Comparison of ENCODE assay signal across 8 cellular contexts in genomic region chr16:81808933-81809480, GRCh38. TPM values are rescaled to one million over a fixed set of nuclear protein-coding genes. Genes with fewer than 3 reads are reported as not detected.
DNase-seq lines count a peak whose midpoint lies in the region; ATAC-seq and TF ChIP-seq lines count a peak whose summit lies in the region.

No MANE protein-coding gene starts in this region.

- H3K79me2 ChIP-seq in HCT116 (ENCODE audit: insufficient read depth, low read length): peaks cover 4% of the 10 kb centered on the region; the same call in 1 of the 2 replicates
- H3K79me2 ChIP-seq in Loucy (ENCODE audit: insufficient read depth, low read length): peaks cover 12% of the 10 kb centered on the region; the same call in 1 of the 2 replicates

- H3K4me3 ChIP-seq in HCT116 (replicated peaks in 1 of 2; ENCODE audit: low read depth in 1 of 2, low read length in 2 of 2): no peak overlapping the region
- no peak overlapping the region for H3K4me3 ChIP-seq in Loucy (ENCODE audit: low read length, poor library complexity, severe bottlenecking)
- no peak overlapping the region for H3K4me3 ChIP-seq in mucosa of descending colon
- no peak overlapping the region for H3K4me3 ChIP-seq in breast epithelium
- H3K4me3 ChIP-seq in effector memory CD4-positive, alpha-beta T cell (ENCODE audit: insufficient read depth, low read depth, low read length, poor library complexity, severe bottlenecking): no peak overlapping the region

- H3K9ac ChIP-seq in HCT116 (ENCODE audit: low read length) (no peak overlapping the region), Loucy (ENCODE audit: low read depth, low read length, poor library complexity, severe bottlenecking) (no peak overlapping the region)

- H3K36me3 ChIP-seq in HCT116 (ENCODE audit: control insufficient read depth in 1 of 2, insufficient read depth in 2 of 2, low read length in 2 of 2) (no peaks in the 10 kb centered on the region), Loucy (ENCODE audit: insufficient read depth, low read length) (peaks cover 5% of the 10 kb centered on the region; the same call in 1 of the 2 replicates), mucosa of descending colon (ENCODE audit: low read depth) (no peaks in the 10 kb centered on the region), breast epithelium (no peaks in the 10 kb centered on the region)
- no peaks in the 10 kb centered on the region for H3K36me3 ChIP-seq in effector memory CD4-positive, alpha-beta T cell (ENCODE audit: control insufficient read depth, insufficient read depth, low read length)

- RAD21 ChIA-PET in HCT116 (lab: Charles Lee; ENCODE audit: low non-redundant PET in 1 of 2, low total read pairs in 2 of 2, uncharacterized antibody in 2 of 2, unreplicated experiment in 2 of 2): no interaction called here

- CTCF ChIA-PET in HCT116 (lab: Charles Lee): no interaction called here

- POLR2A ChIA-PET in HCT116 (lab: Charles Lee): no interaction called here

- H3K4me1 ChIP-seq in HCT116 (ENCODE audit: control insufficient read depth in 1 of 2, insufficient read depth in 2 of 2, low read length in 2 of 2): no peaks in the 10 kb centered on the region
- peaks cover 40% of the 10 kb centered on the region for H3K4me1 ChIP-seq in Loucy (ENCODE audit: insufficient read depth, low read length, poor library complexity, severe bottlenecking)
- H3K4me1 ChIP-seq in mucosa of descending colon (ENCODE audit: low read depth): no peaks in the 10 kb centered on the region
- no peaks in the 10 kb centered on the region for H3K4me1 ChIP-seq in breast epithelium
- no peaks in the 10 kb centered on the region for H3K4me1 ChIP-seq in effector memory CD4-positive, alpha-beta T cell (ENCODE audit: control insufficient read depth, insufficient read depth, low read length, poor library complexity, severe bottlenecking)

- 0 out of 2 replicates have a peak, but pooled peaks cover 4% of the 10 kb centered on the region for H4K20me1 ChIP-seq in HCT116 (ENCODE audit: insufficient read depth)
- H4K20me1 ChIP-seq in Loucy (ENCODE audit: insufficient read depth, low read length, poor library complexity, severe bottlenecking): no peaks in the 10 kb centered on the region

- no peaks in the 10 kb centered on the region for H3F3A ChIP-seq in Loucy (ENCODE audit: low read depth)

- no peak for TF ChIP-seq CTCF in HCT116 (IDR thresholded peaks at IDR 0.05 in 2 of 3, conservative IDR thresholded peaks at IDR 0.05 in 1 of 3; ENCODE audit: borderline replicate concordance in 1 of 3, insufficient read depth in 1 of 3, low read depth in 2 of 3, low read length in 2 of 3)
- TF ChIP-seq CTCF in Loucy (conservative IDR thresholded peaks at IDR 0.05; ENCODE audit: low read length): no peak
- no peak for TF ChIP-seq CTCF in mucosa of descending colon (IDR thresholded peaks at IDR 0.05)
- no peak for TF ChIP-seq CTCF in breast epithelium (IDR thresholded peaks at IDR 0.05)

- no peak for DNase-seq in HCT116 (ENCODE audit: low read depth, low spot score)
- peak in 1 of 3 donors; percentile 46 for DNase-seq in mucosa of descending colon
- DNase-seq in breast epithelium (ENCODE audit: low spot score in 2 of 2): no peak
- no peak for DNase-seq in effector memory CD4-positive, alpha-beta T cell
- DNase-seq in dermis blood vessel endothelial cell: no peak
- DNase-seq in DMS114 treated with DMSO at 0.1 percent for 48 hours (lab: John Stamatoyannopoulos, UW; ENCODE audit: unreplicated experiment): no peak

- intact Hi-C loops in HCT116 (cut with micrococcal nuclease): no loop called here
- intact Hi-C loops in mucosa of descending colon (cut with DNase I, micrococcal nuclease): no loop called here
- intact Hi-C loops in breast epithelium (cut with DNase I; ENCODE audit: low total_unique reads): no loop called here

- H2AFZ ChIP-seq in HCT116 (ENCODE audit: low read depth, low read length, poor library complexity, severe bottlenecking) (no peak overlapping the region), Loucy (ENCODE audit: low read length) (no peak overlapping the region)

- H3K27me3 ChIP-seq in HCT116 (ENCODE audit: insufficient read depth, low read length): no peaks in the 10 kb centered on the region
- no peaks in the 10 kb centered on the region for H3K27me3 ChIP-seq in Loucy (ENCODE audit: insufficient read depth, low read length, poor library complexity, severe bottlenecking)
- H3K27me3 ChIP-seq in breast epithelium: no peaks in the 10 kb centered on the region
- no peaks in the 10 kb centered on the region for H3K27me3 ChIP-seq in effector memory CD4-positive, alpha-beta T cell (replicated peaks; ENCODE audit: control insufficient read depth, insufficient read depth, low read length, poor library complexity, severe bottlenecking)

- H3K4me2 ChIP-seq in HCT116 (ENCODE audit: low read length) (no peak overlapping the region), Loucy (ENCODE audit: low read depth, low read length, poor library complexity, severe bottlenecking) (peak overlapping the region; percentile 27)

- no peak for TF ChIP-seq POLR2A in HCT116 (IDR thresholded peaks at IDR 0.05; ENCODE audit: borderline replicate concordance, extremely low read depth, insufficient read depth, insufficient read length)
- no peak for TF ChIP-seq POLR2A in breast epithelium (IDR thresholded peaks at IDR 0.05)

- H3K9me2 ChIP-seq in HCT116 (ENCODE audit: insufficient read depth) (no peaks in the 10 kb centered on the region), Loucy (replicated peaks; ENCODE audit: low read depth, low read length) (no peaks in the 10 kb centered on the region)

- no TSS peak for BruUV-seq in HCT116 (replicated peaks; lab: Mats Ljungman, UMichigan)

- H3K27ac ChIP-seq in HCT116 (ENCODE audit: low read depth, low read length) (no peak overlapping the region), breast epithelium (no peak overlapping the region)
- no peak overlapping the region for H3K27ac ChIP-seq in effector memory CD4-positive, alpha-beta T cell (ENCODE audit: insufficient read depth, low read length, poor library complexity, severe bottlenecking)

- peak; percentile 61 for ATAC-seq in GM18861 (IDR thresholded peaks at IDR 0.05; ENCODE audit: unreplicated experiment)
- peak; percentile 23; the same call in 1 of the 2 replicates for ATAC-seq in HCT116
- ATAC-seq in mucosa of descending colon: peak; percentile 79

- TF ChIP-seq RAD21 in HCT116 (IDR thresholded peaks at IDR 0.05; ENCODE audit: low read depth): no peak

- H3K9me3 ChIP-seq in HCT116 (ENCODE audit: control insufficient read depth in 1 of 2, insufficient read depth in 1 of 2, low read depth in 1 of 2, low read length in 2 of 2) (no peaks in the 10 kb centered on the region), Loucy (ENCODE audit: insufficient read depth, low read depth, low read length) (no peaks in the 10 kb centered on the region), mucosa of descending colon (no peaks in the 10 kb centered on the region), breast epithelium (no peaks in the 10 kb centered on the region)
- no peaks in the 10 kb centered on the region for H3K9me3 ChIP-seq in effector memory CD4-positive, alpha-beta T cell (ENCODE audit: control insufficient read depth, low read length)

TF ChIP-seq in HCT116, 20 proteins besides CTCF, POLR2A, EP300 and RAD21:
- TF ChIP-seq ELF1 (IDR thresholded peaks at IDR 0.05; ENCODE audit: borderline replicate concordance, low read depth): no peak
- TF ChIP-seq CEBPB (IDR thresholded peaks at IDR 0.05; ENCODE audit: low read depth): no peak
- no peak for TF ChIP-seq YY1 (IDR thresholded peaks at IDR 0.05; ENCODE audit: extremely low read depth, insufficient replicate concordance, low read depth, low read length)
- no peak for TF ChIP-seq ATF3 (IDR thresholded peaks at IDR 0.05)
- TF ChIP-seq ZNF274 (IDR thresholded peaks at IDR 0.05; ENCODE audit: low read depth, low read length): no peak
- no peak for TF ChIP-seq CBX3 (IDR thresholded peaks at IDR 0.05; ENCODE audit: low read depth)
- no peak for TF ChIP-seq EZH2phosphoT487 (IDR thresholded peaks at IDR 0.05; ENCODE audit: borderline replicate concordance)
- no peak for TF ChIP-seq MAX (IDR thresholded peaks at IDR 0.05)
- TF ChIP-seq SIN3A (IDR thresholded peaks at IDR 0.05; ENCODE audit: low read depth): no peak

RNA-seq across cellular contexts. Expression of gene PLCG2, which starts 29.9 kb away (rescaled TPM):
- total RNA-seq in HCT116 (2021; ENCODE audit: unreplicated experiment): 31.2 TPM
- polyA plus RNA-seq in HCT116 (2012): 19.8 and 21.8 TPM in 2 replicates
- total RNA-seq in mucosa of descending colon: 10 to 100 TPM; 14.7 to 19.5 (median 15.0) TPM
- 10 to 100 TPM; 14.6 to 24.6 (median 24.3) TPM for total RNA-seq in breast epithelium
- total RNA-seq in dermis blood vessel endothelial cell: 23.2 and 23.5 TPM in 2 replicates

Comparison
In these comparisons a context has a peak if more than half of its experiments do, and no peak if none do; other contexts are left out.
1. ATAC-seq: peak in every context shown above with its lines; median percentile 79 in mucosa of descending colon; 61 in GM18861; 23 in HCT116.